Comparison of ENCODE assay signal across 1 cellular context in genomic region chr16:6341993-6342392, GRCh38.
A peak's percentile ranks its signal among the peaks of the same experiment; 100 is the strongest.
TF ChIP-seq lines count a peak whose summit lies in the region.

No MANE protein-coding gene starts in this region.

TF ChIP-seq in GM23338, 12 proteins besides CTCF, POLR2A, EP300 and RAD21 (continued from another document):
- TF ChIP-seq ZNF462 (CRISPR knock-in tag; IDR thresholded peaks at IDR 0.05), result peak; percentile 78
